In genomic region chr6:5042436-5042835, GRCh38 we compare ENCODE assay signal across 36 cellular contexts. TPM values are rescaled to one million over a fixed set of nuclear protein-coding genes. Genes with fewer than 3 reads are reported as not detected.
"Had no signal": no experiment of that assay in that cellular context is flagged by ENCODE, and none has a peak within 500 bp of the region (broad histone marks: within the 10 kb centered on the region; RNA-seq: fewer than 3 reads in every experiment).

No MANE protein-coding gene starts in this region.

- DNase-seq: activated B cell treated with CpG ODN at 0.5 μM for 24 hours; activated CD4-positive, alpha-beta memory T cell treated with anti-CD3 and anti-CD28 coated beads for 36 hours; activated CD4-positive, alpha-beta T cell treated with anti-CD3 and anti-CD28 coated beads for 4 hours; activated CD4-positive, alpha-beta T cell treated with anti-CD3 and anti-CD28 coated beads, Interleukin-2, amount 10 ng/mL, durations not matched to agents 24 days and 14 days; activated CD4-positive, alpha-beta T cell treated with anti-CD3 and anti-CD28 coated beads, Interleukin-2, amount 50 U/mL, for 1 hour; activated CD4-positive, alpha-beta T cell treated with anti-CD3 and anti-CD28 coated beads, Interleukin-2, amount 50 U/mL, for 4 hours; activated CD4-positive, CD25-positive, alpha-beta regulatory T cell treated with anti-CD3 and anti-CD28 coated beads, Interleukin-2, amount 50 U/mL, for 72 hours; activated CD8-positive, alpha-beta memory T cell treated with anti-CD3 and anti-CD28 coated beads, Interleukin-2, amount 50 U/mL, for 4 hours; activated CD8-positive, alpha-beta T cell treated with anti-CD3 and anti-CD28 coated beads for 36 hours; activated effector memory CD4-positive, alpha-beta T cell treated with anti-CD3 and anti-CD28 coated beads, Interleukin-2, amount 50 U/mL, for 16 hours; activated gamma-delta T cell treated with Interleukin-2 at 50 U/mL for 16 hours; activated naive CD4-positive, alpha-beta T cell; activated naive CD4-positive, alpha-beta T cell treated with anti-CD3 and anti-CD28 coated beads for 36 hours; activated naive CD4-positive, alpha-beta T cell treated with anti-CD3 and anti-CD28 coated beads, Interleukin-2, amount 50 U/mL, for 16 hours; activated naive CD8-positive, alpha-beta T cell treated with anti-CD3 and anti-CD28 coated beads for 36 hours; activated T-cell treated with anti-CD3 and anti-CD28 coated beads for 4 hours; activated T-cell treated with anti-CD3 and anti-CD28 coated beads, Interleukin-2, amount 50 U/mL, for 1 hour; activated T-cell treated with anti-CD3 and anti-CD28 coated beads, Interleukin-2, amount 50 U/mL, for 4 hours; activated T-cell treated with anti-CD3 and anti-CD28 coated beads, Interleukin-2, amount 50 U/mL, for 72 hours; adrenal gland; amniotic stem cell; aorta; body of pancreas; brain microvascular endothelial cell; caudate nucleus; cerebellar nuclear complex; T-helper 1 cell; T-helper 2 cell; T-helper 9 cell had no signal

- H3K27me3 ChIP-seq: adrenal gland, body of pancreas, brain microvascular endothelial cell, breast epithelium, cardiac muscle cell had no signal

- H3K4me1 ChIP-seq: adrenal gland, body of pancreas, breast epithelium had no signal

- H3K27ac ChIP-seq: adrenal gland, body of pancreas, brain microvascular endothelial cell, breast epithelium, cardiac muscle cell, VCaP had no signal

- FAIRE-seq: astrocyte had no signal

- H3K36me3 ChIP-seq: adrenal gland, brain microvascular endothelial cell, breast epithelium, cardiac muscle cell had no signal

- ATAC-seq: activated CD8-positive, alpha-beta T cell treated with anti-CD3 and anti-CD28 coated beads for 36 hours; activated naive CD4-positive, alpha-beta T cell treated with anti-CD3 and anti-CD28 coated beads, Interleukin-2, amount 50 U/mL, for 72 hours; activated T-cell treated with anti-CD3 and anti-CD28 coated beads, Interleukin-2, amount 50 U/mL, for 4 hours; activated T-cell treated with anti-CD3 and anti-CD28 coated beads, Interleukin-2, amount 50 U/mL, for 72 hours; activated T-helper 17 cell treated with anti-CD3 and anti-CD28 coated beads, Interleukin-2, amount 50 U/mL, for 72 hours; body of pancreas had no signal

- H3K9me3 ChIP-seq: adrenal gland, body of pancreas, breast epithelium had no signal

- H3K4me3 ChIP-seq: adrenal gland, body of pancreas, breast epithelium, cardiac muscle cell had no signal

RNA-seq across cellular contexts. Expression of gene PPP1R3G, which starts 42.7 kb away (rescaled TPM):
- total RNA-seq: activated CD4-positive, alpha-beta memory T cell treated with anti-CD3 and anti-CD28 coated beads for 36 hours; activated naive CD4-positive, alpha-beta T cell treated with anti-CD3 and anti-CD28 coated beads for 36 hours; activated T-cell treated with anti-CD3 and anti-CD28 coated beads, Interleukin-2, amount 50 U/mL, for 4 hours; activated T-helper 1 cell treated with anti-CD3 and anti-CD28 coated beads, Interleukin-12 subunit alpha, Interleukin-12 subunit beta, Interleukin-2, Interleukin-4 antibody, amounts not matched to agents 30 ng/mL and 10 ng/mL and 1 ng/mL, durations not matched to agents 14 hours and 24 hours and 36 hours had no signal
